ENCODE assay signal across 28 cellular contexts in genomic region chr20:60467771-60468170, GRCh38.
"Had no signal": no experiment of that assay in that cellular context is flagged by ENCODE, and none has a peak within 500 bp of the region (broad histone marks: within the 10 kb centered on the region; RNA-seq: fewer than 3 reads in every experiment).

No MANE protein-coding gene starts in this region.

- H3K4me2 ChIP-seq: hepatocyte had no signal

- H2AFZ ChIP-seq: hepatocyte had no signal

- H3K27me3 ChIP-seq: hepatocyte, pancreas, suprapubic skin, tibial nerve, uterus had no signal

- H3K4me1 ChIP-seq: heart right ventricle, pancreas, prostate gland, suprapubic skin, uterus had no signal

- DNase-seq: heart right ventricle; islet precursor cell; midbrain; mucosa of descending colon; naive thymus-derived CD8-positive, alpha-beta T cell; pancreas; posterior cingulate gyrus; retina; right cardiac atrium; stimulated activated CD4-positive, alpha-beta T cell treated with anti-CD3 and anti-CD28 coated beads, Interleukin-12 subunit alpha, Interleukin-12 subunit beta, amount 100 ng/mL, for 4 hours; stimulated activated CD4-positive, alpha-beta T cell treated with anti-CD3 and anti-CD28 coated beads, Interleukin-15, amount 100 ng/mL, for 24 hours; stimulated activated CD4-positive, alpha-beta T cell treated with anti-CD3 and anti-CD28 coated beads, Interleukin-2, amount 100 ng/mL, for 24 hours; stimulated activated CD4-positive, alpha-beta T cell treated with anti-CD3 and anti-CD28 coated beads, Interleukin-4, amount 100 ng/mL, for 24 hours; stimulated activated naive CD4-positive, alpha-beta T cell; uterus had no signal

- H3K9me3 ChIP-seq: heart right ventricle, mucosa of descending colon, pancreas, prostate gland, suprapubic skin, thoracic aorta, tibial nerve, uterus had no signal

- H3K4me1 Mint-ChIP-seq: memory B cell; naive thymus-derived CD8-positive, alpha-beta T cell; stimulated activated effector memory CD8-positive, alpha-beta T cell treated with anti-CD3 and anti-CD28 coated beads, Interleukin-12 subunit alpha, Interleukin-12 subunit beta, amount 100 ng/mL, for 72 hours had no signal

- H3K27ac ChIP-seq: hepatocyte, pancreas, prostate gland, skin epidermis, suprapubic skin, thoracic aorta, tibial nerve, uterus had no signal

- H3K4me3 ChIP-seq: heart right ventricle, hepatocyte, lung, mucosa of descending colon, pancreas, prostate gland, skin epidermis, suprapubic skin, thoracic aorta, tibial nerve, uterus had no signal

- H3K27ac Mint-ChIP-seq: memory B cell; naive thymus-derived CD8-positive, alpha-beta T cell; nephron; stimulated activated effector memory CD8-positive, alpha-beta T cell treated with anti-CD3 and anti-CD28 coated beads, Interleukin-12 subunit alpha, Interleukin-12 subunit beta, amount 100 ng/mL, for 72 hours; stimulated activated naive CD8-positive, alpha-beta T cell treated with anti-CD3 and anti-CD28 coated beads, Interleukin-15, Interleukin-2, amounts not matched to agents 100 ng/mL and 50 ng/mL, for 24 hours; type B pancreatic cell had no signal

- H3K9me3 Mint-ChIP-seq: memory B cell; stimulated activated effector memory CD8-positive, alpha-beta T cell treated with anti-CD3 and anti-CD28 coated beads, Interleukin-12 subunit alpha, Interleukin-12 subunit beta, amount 100 ng/mL, for 72 hours; stimulated activated naive CD8-positive, alpha-beta T cell treated with anti-CD3 and anti-CD28 coated beads, Interleukin-15, Interleukin-2, amounts not matched to agents 100 ng/mL and 50 ng/mL, for 24 hours; type B pancreatic cell had no signal

- H3K4me3 Mint-ChIP-seq: memory B cell; naive thymus-derived CD8-positive, alpha-beta T cell; nephron; neural crest cell; stimulated activated effector memory CD8-positive, alpha-beta T cell treated with anti-CD3 and anti-CD28 coated beads, Interleukin-12 subunit alpha, Interleukin-12 subunit beta, amount 100 ng/mL, for 72 hours; stimulated activated naive CD8-positive, alpha-beta T cell treated with anti-CD3 and anti-CD28 coated beads, Interleukin-15, Interleukin-2, amounts not matched to agents 100 ng/mL and 50 ng/mL, for 24 hours; type B pancreatic cell had no signal

- H3K36me3 Mint-ChIP-seq: memory B cell; naive thymus-derived CD8-positive, alpha-beta T cell; stimulated activated effector memory CD8-positive, alpha-beta T cell treated with anti-CD3 and anti-CD28 coated beads, Interleukin-12 subunit alpha, Interleukin-12 subunit beta, amount 100 ng/mL, for 72 hours; type B pancreatic cell had no signal

- H3K79me2 ChIP-seq: hepatocyte had no signal

- H3K27me3 Mint-ChIP-seq: memory B cell; stimulated activated naive CD8-positive, alpha-beta T cell treated with anti-CD3 and anti-CD28 coated beads, Interleukin-15, Interleukin-2, amounts not matched to agents 100 ng/mL and 50 ng/mL, for 24 hours had no signal

- H3K36me3 ChIP-seq: heart right ventricle, pancreas, prostate gland, suprapubic skin, thoracic aorta, tibial nerve, uterus had no signal
